10 cellular contexts compared by ENCODE assay signal in the genomic region with DNA sequence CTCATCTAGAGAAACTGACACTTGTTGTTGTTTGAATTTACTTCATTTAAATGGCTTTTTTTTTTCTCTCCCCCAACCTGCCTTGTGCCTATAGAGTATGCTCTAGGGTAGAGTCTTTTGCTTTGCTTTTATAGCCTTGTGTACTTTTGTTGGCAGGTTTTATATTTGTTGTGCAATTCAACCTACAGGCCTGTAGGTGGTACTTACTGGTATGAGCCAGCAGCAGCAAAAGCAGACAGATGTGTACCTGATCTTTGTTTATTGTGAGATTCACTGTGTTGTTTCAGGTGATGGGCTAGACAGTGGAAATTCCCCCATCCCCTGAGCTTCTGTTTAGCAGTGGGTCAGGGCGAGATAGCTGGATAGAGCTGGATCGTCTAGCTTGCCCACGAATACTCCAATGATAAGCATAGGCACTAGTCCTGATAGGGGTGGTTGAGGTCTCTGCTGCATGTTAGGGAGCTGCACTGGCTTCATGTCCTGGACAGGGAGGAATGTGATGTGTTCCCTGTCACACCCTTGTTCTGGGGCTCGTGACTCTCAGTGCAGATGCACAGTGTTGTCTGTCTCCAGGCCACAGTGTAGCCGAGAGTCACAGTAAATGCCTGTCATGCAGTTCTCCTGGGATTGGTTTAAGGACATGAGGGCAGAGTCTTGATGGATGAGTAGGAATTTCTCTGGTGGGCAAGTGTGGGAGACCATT. TPM values are rescaled to one million over a fixed set of nuclear protein-coding genes. Genes with fewer than 3 reads are reported as not detected.
DNase-seq lines count a peak whose midpoint lies in the region; ATAC-seq and TF ChIP-seq lines count a peak whose summit lies in the region.
"Had no signal": no experiment of that assay in that cellular context is flagged by ENCODE, and none has a peak within 500 bp of the region (broad histone marks: within the 10 kb centered on the region; RNA-seq: fewer than 3 reads in every experiment).

No MANE protein-coding gene starts in this region.

- H3K36me3 ChIP-seq in Panc1 (ENCODE audit: control insufficient read depth, insufficient read depth, low read length) (no peaks in the 10 kb centered on the region), spleen (no peaks in the 10 kb centered on the region)
- H3K36me3 ChIP-seq: HAP-1, suprapubic skin had no signal

- 69% methylated on average over 5 of the region's 5 CpGs for WGBS in right cardiac atrium
- WGBS in spleen, 5 donors, result 92 to 98% (median 96%) methylated on average over 5 of the region's 5 CpGs

- H3K9me3 ChIP-seq in Panc1 (ENCODE audit: control insufficient read depth, insufficient read depth, low read depth, low read length) (no peaks in the 10 kb centered on the region), right cardiac atrium (ENCODE audit: control insufficient read depth, low read length) (no peaks in the 10 kb centered on the region), spleen (no peaks in the 10 kb centered on the region)
- H3K9me3 ChIP-seq: HAP-1, suprapubic skin had no signal

- peaks cover 7% of the 10 kb centered on the region for H3K36me3 Mint-ChIP-seq in activated naive CD8-positive, alpha-beta T cell treated with anti-CD3 and anti-CD28 coated beads, Interleukin-2, amount 50 U/mL, for 24 hours (ENCODE audit: low read depth)

- H3K4me3 Mint-ChIP-seq in activated naive CD8-positive, alpha-beta T cell treated with anti-CD3 and anti-CD28 coated beads, Interleukin-2, amount 50 U/mL, for 24 hours, result no peak overlapping the region

- POLR2A ChIA-PET in Panc1 (lab: Charles Lee), result no interaction called here

- CTCF ChIA-PET in Panc1 (lab: Charles Lee), result no interaction called here

- no peaks in the 10 kb centered on the region for H3K9me3 Mint-ChIP-seq in activated naive CD8-positive, alpha-beta T cell treated with anti-CD3 and anti-CD28 coated beads, Interleukin-2, amount 50 U/mL, for 24 hours

- peak; percentile 77 for ATAC-seq in GM19372 (IDR thresholded peaks at IDR 0.05; ENCODE audit: low read depth, unreplicated experiment)
- ATAC-seq in Panc1, result 0 out of 2 replicates have a peak, but pooled peaks have one; percentile 38
- peak; percentile 67 to 86 for ATAC-seq in right cardiac atrium
- no peak for ATAC-seq in activated naive CD8-positive, alpha-beta T cell treated with anti-CD3 and anti-CD28 coated beads, Interleukin-2, amount 50 U/mL, for 24 hours

- intact Hi-C loops in Panc1 (cut with micrococcal nuclease; ENCODE audit: unreplicated experiment) (no loop called here), right cardiac atrium (cut with DNase I) (no loop called here), spleen (cut with DNase I; ENCODE audit: low total_unique reads) (no loop called here)

- no peak for TF ChIP-seq POLR2A in spleen (IDR thresholded peaks at IDR 0.05)

- H3K4me1 ChIP-seq in Panc1 (ENCODE audit: control insufficient read depth, insufficient read depth, low read length) (peaks cover 4% of the 10 kb centered on the region; the same call in 1 of the 2 replicates), right cardiac atrium (ENCODE audit: control insufficient read depth, insufficient read depth, low read length) (peaks cover 5% of the 10 kb centered on the region), spleen (peaks cover 0 to 54% (median 18%) of the 10 kb centered on the region in 6 donors)

- peaks cover 51% of the 10 kb centered on the region for H3K4me1 Mint-ChIP-seq in activated naive CD8-positive, alpha-beta T cell treated with anti-CD3 and anti-CD28 coated beads, Interleukin-2, amount 50 U/mL, for 24 hours

- no peaks in the 10 kb centered on the region for H3K27me3 Mint-ChIP-seq in activated naive CD8-positive, alpha-beta T cell treated with anti-CD3 and anti-CD28 coated beads, Interleukin-2, amount 50 U/mL, for 24 hours

- H3K4me3 ChIP-seq in Panc1 (ENCODE audit: low read depth in 2 of 2, low read length in 2 of 2) (no peak overlapping the region), right cardiac atrium (ENCODE audit: low read length) (no peak overlapping the region), spleen (no peak overlapping the region)
- H3K4me3 ChIP-seq: HAP-1, suprapubic skin had no signal

- DNase-seq in ACHN (peak; percentile 15), Panc1 (ENCODE audit: low read depth, low spot score) (no peak), right cardiac atrium (no peak), NCI-H1092 (lab: John Stamatoyannopoulos, UW) (no peak), spleen (no peak)
- DNase-seq in activated naive CD8-positive, alpha-beta T cell treated with anti-CD3 and anti-CD28 coated beads, Interleukin-2, amount 50 U/mL, for 24 hours, result no peak
- no peak for DNase-seq in activated CD4-positive, alpha-beta T cell treated with anti-CD3 and anti-CD28 coated beads, Interleukin-2, amount 50 U/mL, for 1 hour

- H3K27me3 ChIP-seq in Panc1 (ENCODE audit: control insufficient read depth, insufficient read depth, low read length) (no peaks in the 10 kb centered on the region), right cardiac atrium (ENCODE audit: control insufficient read depth, insufficient read depth) (no peaks in the 10 kb centered on the region), spleen (replicated peaks in 1 of 7) (no peaks in the 10 kb centered on the region)
- H3K27me3 ChIP-seq: suprapubic skin had no signal

- peak; percentile 29; the same call in 1 of the 2 replicates for TF ChIP-seq CTCF in Panc1 (IDR thresholded peaks at IDR 0.05)
- peak in 2 of 11 experiments; percentile 8 to 20 for TF ChIP-seq CTCF in spleen (IDR thresholded peaks at IDR 0.05 in 8 of 11, conservative IDR thresholded peaks at IDR 0.05 in 3 of 11)

- no peak overlapping the region for H3K27ac Mint-ChIP-seq in activated naive CD8-positive, alpha-beta T cell treated with anti-CD3 and anti-CD28 coated beads, Interleukin-2, amount 50 U/mL, for 24 hours

- in situ Hi-C loops in ACHN (cut with HindIII; ENCODE audit: low pct_ligation_motif_present, low pct_unique_long_range_greater_than_20kb, low sequenced_read_pairs) (no loop called here), Panc1 (cut with HindIII; ENCODE audit: low pct_unique_long_range_greater_than_20kb, low sequenced_read_pairs) (no loop called here)

- H3K27ac ChIP-seq in Panc1 (ENCODE audit: low read length) (no peak overlapping the region), right cardiac atrium (ENCODE audit: low read length) (peak overlapping the region; percentile 1), spleen (no peak overlapping the region)
- H3K27ac ChIP-seq: suprapubic skin had no signal

- no TSS peak for BruUV-seq in Panc1 (replicated peaks; lab: Mats Ljungman, UMichigan)

RNA-seq across cellular contexts. Expression of a gene that starts 21.3 kb away (rescaled TPM):
- 25.7 TPM for total RNA-seq in Panc1 (2021; ENCODE audit: unreplicated experiment)
- polyA plus RNA-seq in Panc1 (2012; ENCODE audit: insufficient read length), result 8.5 TPM
- total RNA-seq in right cardiac atrium, result 10 to 100 TPM; 36.3 to 52.2 (median 42.2) TPM
- polyA plus RNA-seq in right cardiac atrium, result 14.5 TPM
- 10 to 100 TPM; 43.2 to 56.8 (median 47.3) TPM for total RNA-seq in spleen
- 1 to 10 TPM; 5.0 to 8.4 (median 6.0) TPM for polyA plus RNA-seq in spleen

RNA-seq across cellular contexts. Expression of a gene that starts 53.7 kb away (rescaled TPM):
- 22.9 TPM for total RNA-seq in Panc1 (2021; ENCODE audit: unreplicated experiment)
- 12.0 TPM for polyA plus RNA-seq in Panc1 (2012; ENCODE audit: insufficient read length)
- total RNA-seq in right cardiac atrium, result 1 to 10 TPM; 5.0 to 6.9 (median 6.3) TPM
- 3.4 TPM for polyA plus RNA-seq in right cardiac atrium
- 1 to 10 TPM; 4.4 to 8.5 (median 5.9) TPM for total RNA-seq in spleen
- polyA plus RNA-seq in spleen, result 1 to 10 TPM; 2.9 to 4.0 (median 3.5) TPM
